ENCODE assay signal across 8 cellular contexts in genomic region chr2:64654993-64655666, GRCh38. TPM values are rescaled to one million over a fixed set of nuclear protein-coding genes. Genes with fewer than 3 reads are reported as not detected.
DNase-seq lines count a peak whose midpoint lies in the region; ATAC-seq and TF ChIP-seq lines count a peak whose summit lies in the region.

No MANE protein-coding gene starts in this region.

- H3K4me3 Mint-ChIP-seq in mesothelial cell of epicardium: peak overlapping the region; percentile 79

- no peaks in the 10 kb centered on the region for H3K27me3 Mint-ChIP-seq in mesothelial cell of epicardium (ENCODE audit: low read depth)

- H3K4me1 Mint-ChIP-seq in mesothelial cell of epicardium: peaks cover 39% of the 10 kb centered on the region

- H3K9me3 Mint-ChIP-seq in mesothelial cell of epicardium: no peaks in the 10 kb centered on the region

- no peak for ATAC-seq in GM21529 (IDR thresholded peaks at IDR 0.05; ENCODE audit: unreplicated experiment)

- DNase-seq in activated T-cell treated with anti-CD3 and anti-CD28 coated beads for 48 hours (ENCODE audit: low read depth) (peak; percentile 32), activated T-cell treated with anti-CD3 and anti-CD28 coated beads for 4 hours (no peak), NCI-H2171 (lab: John Stamatoyannopoulos, UW) (peak; percentile 14), astrocyte of the hippocampus (ENCODE audit: low read depth, low spot score) (peak; percentile 52), mesothelial cell of epicardium (ENCODE audit: low spot score in 2 of 2, unreplicated experiment in 2 of 2) (no peak), retina (no peak), NCI-H1930 (lab: John Stamatoyannopoulos, UW) (no peak)

- H3K36me3 Mint-ChIP-seq in mesothelial cell of epicardium: no peaks in the 10 kb centered on the region

- no peak for TF ChIP-seq CTCF in mesothelial cell of epicardium (IDR thresholded peaks at IDR 0.05; ENCODE audit: unreplicated experiment)

- peak overlapping the region; percentile 97 for H3K27ac Mint-ChIP-seq in mesothelial cell of epicardium

RNA-seq across cellular contexts. Expression of gene SERTAD2, which starts 1.4 kb away (rescaled TPM):
- total RNA-seq in mesothelial cell of epicardium: 39.1 to 42.2 TPM (median 41.5 TPM) in 3 replicates

Comparison
In these comparisons a context has a peak if more than half of its experiments do, and no peak if none do; other contexts are left out.
1. DNase-seq: peak in activated T-cell treated with anti-CD3 and anti-CD28 coated beads for 48 hours (single experiment), NCI-H2171 (single experiment) and astrocyte of the hippocampus (single experiment); none in activated T-cell treated with anti-CD3 and anti-CD28 coated beads for 4 hours (single experiment), mesothelial cell of epicardium (0 of 2), retina (single experiment) and NCI-H1930 (0 of 2).